Comparison of ENCODE assay signal across 8 cellular contexts in the genomic region with DNA sequence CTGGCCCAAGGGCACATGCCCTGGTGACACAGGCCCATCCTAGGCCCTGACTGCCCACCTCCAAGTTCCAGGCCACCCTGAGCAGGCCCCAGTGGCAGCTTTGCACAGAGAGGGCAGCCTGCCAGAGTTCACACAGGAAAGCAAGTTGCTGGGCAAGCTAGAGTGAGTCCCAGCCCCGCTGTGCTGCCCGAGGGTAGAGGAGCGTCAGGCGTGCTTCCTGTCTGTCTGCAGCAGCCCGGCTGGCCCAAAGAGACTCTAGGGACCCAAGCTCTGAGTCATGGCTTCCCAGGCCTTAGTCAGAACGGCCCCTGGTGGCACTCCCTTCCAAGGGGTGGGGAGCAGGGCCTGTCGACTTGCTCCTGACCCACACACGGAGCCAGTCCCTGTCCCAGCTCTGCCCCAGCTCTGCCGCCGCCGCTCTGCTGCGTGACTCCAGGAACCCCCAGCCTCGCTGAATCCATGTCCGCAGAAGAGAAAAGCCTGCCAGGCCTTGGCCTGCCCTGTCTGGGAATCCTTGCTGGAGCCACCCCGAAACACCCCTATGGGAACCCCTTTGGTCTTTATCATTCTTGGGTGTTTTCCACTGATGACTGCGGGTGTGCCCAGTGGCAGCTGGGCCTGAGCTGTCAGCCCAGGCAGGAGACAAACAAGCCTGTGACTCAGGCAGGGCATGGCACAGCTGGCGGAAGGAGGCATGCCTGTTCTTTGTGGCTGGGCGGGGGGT.
DNase-seq lines count a peak whose midpoint lies in the region; ATAC-seq and TF ChIP-seq lines count a peak whose summit lies in the region.
"Not testable (repeated sequence)": the region's sequence is repeated elsewhere in the genome, so short reads cannot be mapped to it uniquely, and the experiment has no call there.

No MANE protein-coding gene starts in this region.

- DNase-seq in AG09319 (ENCODE audit: extremely low read depth, low read depth) (peak; percentile 71), LoVo (ENCODE audit: low spot score) (peak; percentile 82), dedifferentiated amniotic fluid mesenchymal stem cell (ENCODE audit: extremely low spot score) (peak; percentile 89), kidney glomerular epithelial cell (lab: John Stamatoyannopoulos, UW) (peak; percentile 89), skeletal muscle cell (ENCODE audit: low read depth) (peak; percentile 82)

- H3K4me3 ChIP-seq in skeletal muscle cell (ENCODE audit: low read depth, low read length): not testable (repeated sequence)

- ATAC-seq in GM18867 (IDR thresholded peaks at IDR 0.05; ENCODE audit: unreplicated experiment) (peak; percentile 72), HG02763 (IDR thresholded peaks at IDR 0.05; ENCODE audit: unreplicated experiment) (peak; percentile 65)

- TF ChIP-seq CTCF in AG09319 (IDR thresholded peaks at IDR 0.05; ENCODE audit: low read depth, low read length): peak; percentile 1; the same call in 1 of the 2 replicates
- not testable (repeated sequence) for TF ChIP-seq CTCF in VCaP (conservative IDR thresholded peaks at IDR 0.05)

- H3K27ac ChIP-seq in VCaP: peak overlapping the region; percentile 73
